ENCODE assay signal across 18 cellular contexts in the genomic region with DNA sequence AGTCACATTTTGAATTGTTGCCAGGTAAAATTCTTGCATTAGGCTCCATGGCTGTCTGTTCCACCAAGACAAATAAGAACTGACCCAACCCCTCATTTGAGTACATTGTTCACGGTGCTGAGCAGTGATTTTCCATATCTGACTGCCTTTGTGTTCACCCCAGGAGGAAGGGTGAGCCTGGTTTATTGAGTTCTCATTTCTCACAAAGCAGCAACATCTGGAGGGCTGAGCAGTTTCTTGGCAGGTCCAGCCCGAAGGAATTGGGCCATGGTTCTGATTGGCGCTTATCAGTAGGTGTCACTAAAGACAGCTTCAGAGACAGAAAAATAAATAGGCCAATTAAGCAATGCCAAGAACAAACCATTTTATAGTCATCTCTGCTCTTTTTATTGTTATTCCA.
DNase-seq lines count a peak whose midpoint lies in the region; ATAC-seq, FAIRE-seq and TF ChIP-seq lines count a peak whose summit lies in the region.
"Had no signal": no experiment of that assay in that cellular context is flagged by ENCODE, and none has a peak within 500 bp of the region (broad histone marks: within the 10 kb centered on the region; RNA-seq: fewer than 3 reads in every experiment).

No MANE protein-coding gene starts in this region.

- no peaks in the 10 kb centered on the region for H3K36me3 ChIP-seq in heart right ventricle

- no peaks in the 10 kb centered on the region for H3K27me3 ChIP-seq in heart right ventricle

- no peak overlapping the region for H3K4me3 ChIP-seq in A549
- H3K4me3 ChIP-seq in astrocyte of the spinal cord (ENCODE audit: low read depth, low read length) = no peak overlapping the region
- no peak overlapping the region for H3K4me3 ChIP-seq in heart right ventricle

- POLR2A ChIA-PET in A549 (lab: Yijun Ruan, JAX) = no interaction called here

- ATAC-seq in A549 (no peak), heart right ventricle (peak in 7 of 8 donors; percentile 67 to 91 (median 76)), HG02678 (IDR thresholded peaks at IDR 0.05; ENCODE audit: unreplicated experiment) (no peak)

- CTCF ChIA-PET in A549 (lab: Yijun Ruan, JAX) = interaction anchor here (1.4 to 1.9 kb wide), 2 partner anchors 9 to 17 kb away, joined by 3 to 4 read pairs; no protein-coding TSS in a partner anchor

- H3K4me1 ChIP-seq in A549 (peaks cover 11% of the 10 kb centered on the region; the same call in 2 of the 3 replicates), heart right ventricle (peaks cover 0 to 18% (median 0%) of the 10 kb centered on the region in 9 donors)

- TF ChIP-seq EP300 in A549 (IDR thresholded peaks at IDR 0.05) = no peak

- 56% methylated on average over 3 of the region's 3 CpGs for WGBS in A549 (ENCODE audit: missing lambda C conversion rate)
- whole genome bisulfite sequencing in heart right ventricle, 2 donors = 52 to 65% methylated on average over 3 of the region's 3 CpGs

- DNase-seq in A549 (ENCODE audit: low read depth in 1 of 2, low spot score in 1 of 2) (peak in 1 of 2 experiments; percentile 28), astrocyte of the spinal cord (ENCODE audit: low read depth, low spot score) (peak; percentile 1), heart right ventricle (peak; percentile 20 to 26), pulmonary artery endothelial cell (ENCODE audit: low read depth, low spot score) (peak; percentile 7), DMS53 (lab: John Stamatoyannopoulos, UW) (no peak), DMS153 (lab: John Stamatoyannopoulos, UW) (no peak), EL (no peak)
- DNase-seq: COR-L47, DMS79, HCEC 1CT, NCI-H1436 treated with DMSO at 0.1 percent for 48 hours, NCI-H2081 treated with DMSO at 0.1 percent for 48 hours, NCI-H526 had no signal

- FAIRE-seq in A549 (lab: Jason Lieb, UNC) = no peak
- FAIRE-seq: A204.1, G401.6, GM12891 had no signal

- intact Hi-C loops in heart right ventricle (cut with DNase I) = loop anchor here in 2 of 10 donors (10.0 kb wide), 1 partner anchor 147 kb away; a partner anchor contains a TSS

- TF ChIP-seq POLR2A in A549 (IDR thresholded peaks at IDR 0.05; ENCODE audit: low read length) = no peak

- H3K9me3 ChIP-seq in A549 (no peaks in the 10 kb centered on the region), heart right ventricle (peaks cover 0 to 5% (median 0%) of the 10 kb centered on the region in 11 donors)

- 0 out of 3 replicates have a peak overlapping the region, but pooled peaks have one; percentile 26 for H3K4me2 ChIP-seq in A549

- no peak for TF ChIP-seq RAD21 in A549 (conservative IDR thresholded peaks at IDR 0.05 in 1 of 2, IDR thresholded peaks at IDR 0.05 in 1 of 2)

- in situ Hi-C loops in astrocyte of the spinal cord (cut with HindIII; ENCODE audit: low sequenced_read_pairs) = no loop called here

- TF ChIP-seq CTCF in A549 (IDR thresholded peaks at IDR 0.05) = no peak
- TF ChIP-seq CTCF in astrocyte of the spinal cord (IDR thresholded peaks at IDR 0.05; ENCODE audit: low read depth, low read length) = no peak
- peak in 3 of 9 donors; percentile 8 to 36 (median 18) for TF ChIP-seq CTCF in heart right ventricle (IDR thresholded peaks at IDR 0.05)

- H3K27ac ChIP-seq in A549 (no peak overlapping the region), heart right ventricle (peak overlapping the region in 6 of 10 donors; percentile 1 to 51 (median 26))
- H3K27ac ChIP-seq: RWPE1 had no signal

TF ChIP-seq in A549, 52 proteins besides CTCF, POLR2A, EP300 and RAD21:
- TF ChIP-seq MYC (IDR thresholded peaks at IDR 0.05; ENCODE audit: borderline replicate concordance, low read length) (no peak), PHF8 (IDR thresholded peaks at IDR 0.05; ENCODE audit: borderline replicate concordance, low read depth) (no peak), CHD2 (IDR thresholded peaks at IDR 0.05; ENCODE audit: low read length, partially characterized antibody) (no peak), CEBPB (IDR thresholded peaks at IDR 0.05) (no peak)

Comparison
In these comparisons a context has a peak if more than half of its experiments do, and no peak if none do; other contexts are left out.
1. ATAC-seq: peak in heart right ventricle (7 of 8); none in A549 (0 of 2) and HG02678 (single experiment).
2. DNase-seq: peak in astrocyte of the spinal cord (single experiment), heart right ventricle (2 of 2) and pulmonary artery endothelial cell (single experiment); none in DMS53 (single experiment), DMS153 (single experiment) and EL (single experiment).
3. H3K27ac ChIP-seq: peak in heart right ventricle (6 of 10); none in A549 (0 of 2).